15 cellular contexts compared by ENCODE assay signal in the genomic region with DNA sequence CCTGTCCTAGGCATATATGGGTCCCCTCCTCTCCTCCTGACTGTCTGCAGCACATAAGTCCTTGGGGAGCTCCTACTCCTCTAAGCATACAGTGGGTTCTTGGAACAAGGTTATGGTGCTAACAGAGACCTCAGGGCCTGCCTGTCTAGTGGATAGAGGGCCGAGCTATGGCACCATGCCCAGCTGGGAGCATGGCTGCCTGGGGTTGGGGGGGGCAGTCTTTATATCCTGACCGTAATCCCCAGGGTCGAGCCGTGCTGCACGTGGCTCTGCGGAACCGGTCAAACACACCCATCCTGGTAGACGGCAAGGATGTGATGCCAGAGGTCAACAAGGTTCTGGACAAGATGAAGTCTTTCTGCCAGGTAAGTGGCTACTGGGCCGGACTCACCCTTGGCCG. TPM values are rescaled to one million over a fixed set of nuclear protein-coding genes. Genes with fewer than 3 reads are reported as not detected.
A peak's percentile ranks its signal among the peaks of the same experiment; 100 is the strongest.
DNase-seq lines count a peak whose midpoint lies in the region; ATAC-seq and TF ChIP-seq lines count a peak whose summit lies in the region.
"Had no signal": no experiment of that assay in that cellular context is flagged by ENCODE, and none has a peak within 500 bp of the region (broad histone marks: within the 10 kb centered on the region; RNA-seq: fewer than 3 reads in every experiment).

No MANE protein-coding gene starts in this region.

- H3K9me3 ChIP-seq in Loucy (ENCODE audit: insufficient read depth, low read depth, low read length): no peaks in the 10 kb centered on the region
- H3K9me3 ChIP-seq: heart left ventricle had no signal

- H3K27ac Mint-ChIP-seq in natural killer cell treated with Interleukin-12 subunit alpha and Interleukin-12 subunit beta and Interleukin-15 and Interleukin-18, amount 100 ng/mL, for 72 hours: peak overlapping the region in 1 of 2 donors; percentile 31
- peak overlapping the region in 1 of 2 donors; percentile 49 for H3K27ac Mint-ChIP-seq in natural killer cell
- H3K27ac Mint-ChIP-seq in activated naive CD8-positive, alpha-beta T cell treated with anti-CD3 and anti-CD28 coated beads, Interleukin-2, amount 50 U/mL, for 24 hours: peak overlapping the region; percentile 45
- peak overlapping the region; percentile 98 for H3K27ac Mint-ChIP-seq in stimulated activated effector memory CD8-positive, alpha-beta T cell treated with anti-CD3 and anti-CD28 coated beads, Interleukin-12 subunit alpha, Interleukin-12 subunit beta, amount 100 ng/mL, for 72 hours

- DNase-seq in natural killer cell treated with Interleukin-12 subunit alpha and Interleukin-12 subunit beta and Interleukin-15 and Interleukin-18, amount 100 ng/mL, for 72 hours (ENCODE audit: low spot score): no peak
- no peak for DNase-seq in natural killer cell
- no peak for DNase-seq in activated naive CD8-positive, alpha-beta T cell treated with anti-CD3 and anti-CD28 coated beads, Interleukin-2, amount 50 U/mL, for 24 hours
- no peak for DNase-seq in stimulated activated effector memory CD8-positive, alpha-beta T cell treated with anti-CD3 and anti-CD28 coated beads, Interleukin-12 subunit alpha, Interleukin-12 subunit beta, amount 100 ng/mL, for 72 hours (ENCODE audit: low spot score in 2 of 2)
- DNase-seq in DMS79 (lab: John Stamatoyannopoulos, UW): no peak
- no peak for DNase-seq in amniotic stem cell (lab: John Stamatoyannopoulos, UW)
- DNase-seq in NCI-H2029 (lab: John Stamatoyannopoulos, UW): no peak
- DNase-seq: activated CD4-positive, alpha-beta T cell treated with anti-CD3 and anti-CD28 coated beads, Interleukin-2, amount 10 ng/mL, durations not matched to agents 7 days and 5 days; left ventricle myocardium superior; midbrain; NCI-H187; NCI-H748 treated with DMSO at 0.1 percent for 48 hours; stimulated activated CD8-positive, alpha-beta memory T cell treated with anti-CD3 and anti-CD28 coated beads, Interleukin-4, amount 100 ng/mL, for 48 hours had no signal

- no peaks in the 10 kb centered on the region for H3K9me2 ChIP-seq in Loucy (replicated peaks; ENCODE audit: low read depth, low read length)

- H3K36me3 Mint-ChIP-seq in natural killer cell treated with Interleukin-12 subunit alpha and Interleukin-12 subunit beta and Interleukin-15 and Interleukin-18, amount 100 ng/mL, for 72 hours: peaks cover 17% of the 10 kb centered on the region
- H3K36me3 Mint-ChIP-seq in natural killer cell: no peaks in the 10 kb centered on the region
- peaks cover 54% of the 10 kb centered on the region for H3K36me3 Mint-ChIP-seq in activated naive CD8-positive, alpha-beta T cell treated with anti-CD3 and anti-CD28 coated beads, Interleukin-2, amount 50 U/mL, for 24 hours (ENCODE audit: low read depth)
- peaks cover 11% of the 10 kb centered on the region for H3K36me3 Mint-ChIP-seq in stimulated activated effector memory CD8-positive, alpha-beta T cell treated with anti-CD3 and anti-CD28 coated beads, Interleukin-12 subunit alpha, Interleukin-12 subunit beta, amount 100 ng/mL, for 72 hours

- peaks cover 46% of the 10 kb centered on the region for H4K20me1 ChIP-seq in Loucy (ENCODE audit: insufficient read depth, low read length, poor library complexity, severe bottlenecking)

- no peak for TF ChIP-seq CTCF in natural killer cell (IDR thresholded peaks at IDR 0.05)
- no peak for TF ChIP-seq CTCF in Loucy (conservative IDR thresholded peaks at IDR 0.05; ENCODE audit: low read length)

- H3K4me2 ChIP-seq in Loucy (ENCODE audit: low read depth, low read length, poor library complexity, severe bottlenecking): peak overlapping the region; percentile 90

- no peaks in the 10 kb centered on the region for H3K9me3 Mint-ChIP-seq in natural killer cell treated with Interleukin-12 subunit alpha and Interleukin-12 subunit beta and Interleukin-15 and Interleukin-18, amount 100 ng/mL, for 72 hours
- H3K9me3 Mint-ChIP-seq in natural killer cell: no peaks in the 10 kb centered on the region
- H3K9me3 Mint-ChIP-seq in activated naive CD8-positive, alpha-beta T cell treated with anti-CD3 and anti-CD28 coated beads, Interleukin-2, amount 50 U/mL, for 24 hours: no peaks in the 10 kb centered on the region
- no peaks in the 10 kb centered on the region for H3K9me3 Mint-ChIP-seq in stimulated activated effector memory CD8-positive, alpha-beta T cell treated with anti-CD3 and anti-CD28 coated beads, Interleukin-12 subunit alpha, Interleukin-12 subunit beta, amount 100 ng/mL, for 72 hours
- H3K9me3 Mint-ChIP-seq: activated CD4-positive, alpha-beta T cell treated with anti-CD3 and anti-CD28 coated beads, Interleukin-2, amount 10 ng/mL, durations not matched to agents 7 days and 5 days had no signal

- H3F3A ChIP-seq in Loucy (ENCODE audit: low read depth): no peaks in the 10 kb centered on the region

- ATAC-seq in natural killer cell treated with Interleukin-12 subunit alpha and Interleukin-12 subunit beta and Interleukin-15 and Interleukin-18, amount 100 ng/mL, for 72 hours: no peak
- no peak for ATAC-seq in natural killer cell
- ATAC-seq in activated naive CD8-positive, alpha-beta T cell treated with anti-CD3 and anti-CD28 coated beads, Interleukin-2, amount 50 U/mL, for 24 hours: no peak
- ATAC-seq in stimulated activated effector memory CD8-positive, alpha-beta T cell treated with anti-CD3 and anti-CD28 coated beads, Interleukin-12 subunit alpha, Interleukin-12 subunit beta, amount 100 ng/mL, for 72 hours: no peak
- ATAC-seq: left ventricle myocardium superior had no signal

- peak overlapping the region; percentile 98 for H3K4me3 ChIP-seq in Loucy (ENCODE audit: low read length, poor library complexity, severe bottlenecking)

- peak overlapping the region; percentile 40 for H3K4me3 Mint-ChIP-seq in natural killer cell treated with Interleukin-12 subunit alpha and Interleukin-12 subunit beta and Interleukin-15 and Interleukin-18, amount 100 ng/mL, for 72 hours
- no peak overlapping the region for H3K4me3 Mint-ChIP-seq in natural killer cell
- peak overlapping the region; percentile 30 for H3K4me3 Mint-ChIP-seq in activated naive CD8-positive, alpha-beta T cell treated with anti-CD3 and anti-CD28 coated beads, Interleukin-2, amount 50 U/mL, for 24 hours
- peak overlapping the region; percentile 98 for H3K4me3 Mint-ChIP-seq in stimulated activated effector memory CD8-positive, alpha-beta T cell treated with anti-CD3 and anti-CD28 coated beads, Interleukin-12 subunit alpha, Interleukin-12 subunit beta, amount 100 ng/mL, for 72 hours

- H3K4me1 Mint-ChIP-seq in natural killer cell treated with Interleukin-12 subunit alpha and Interleukin-12 subunit beta and Interleukin-15 and Interleukin-18, amount 100 ng/mL, for 72 hours (ENCODE audit: low read depth in 2 of 2): peaks cover 27 to 35% of the 10 kb centered on the region in 2 donors
- H3K4me1 Mint-ChIP-seq in natural killer cell: peaks cover 26 to 39% of the 10 kb centered on the region in 2 donors
- H3K4me1 Mint-ChIP-seq in activated naive CD8-positive, alpha-beta T cell treated with anti-CD3 and anti-CD28 coated beads, Interleukin-2, amount 50 U/mL, for 24 hours: peaks cover 49% of the 10 kb centered on the region
- peaks cover 69% of the 10 kb centered on the region for H3K4me1 Mint-ChIP-seq in stimulated activated effector memory CD8-positive, alpha-beta T cell treated with anti-CD3 and anti-CD28 coated beads, Interleukin-12 subunit alpha, Interleukin-12 subunit beta, amount 100 ng/mL, for 72 hours

- peaks cover 72% of the 10 kb centered on the region for H3K79me2 ChIP-seq in Loucy (ENCODE audit: insufficient read depth, low read length)

- no peaks in the 10 kb centered on the region for H3K27me3 ChIP-seq in Loucy (ENCODE audit: insufficient read depth, low read length, poor library complexity, severe bottlenecking)
- H3K27me3 ChIP-seq: heart left ventricle had no signal

- H3K9ac ChIP-seq in Loucy (ENCODE audit: low read depth, low read length, poor library complexity, severe bottlenecking): peak overlapping the region; percentile 49

- H2AFZ ChIP-seq in Loucy (ENCODE audit: low read length): no peak overlapping the region

- intact Hi-C loops in natural killer cell (cut with micrococcal nuclease): no loop called here

- H3K36me3 ChIP-seq in Loucy (ENCODE audit: insufficient read depth, low read length): peaks cover 38% of the 10 kb centered on the region; the same call in 1 of the 2 replicates

- no peaks in the 10 kb centered on the region for H3K27me3 Mint-ChIP-seq in natural killer cell treated with Interleukin-12 subunit alpha and Interleukin-12 subunit beta and Interleukin-15 and Interleukin-18, amount 100 ng/mL, for 72 hours
- no peaks in the 10 kb centered on the region for H3K27me3 Mint-ChIP-seq in natural killer cell (ENCODE audit: low read depth in 2 of 2)
- no peaks in the 10 kb centered on the region for H3K27me3 Mint-ChIP-seq in activated naive CD8-positive, alpha-beta T cell treated with anti-CD3 and anti-CD28 coated beads, Interleukin-2, amount 50 U/mL, for 24 hours
- H3K27me3 Mint-ChIP-seq: activated CD4-positive, alpha-beta T cell treated with anti-CD3 and anti-CD28 coated beads, Interleukin-2, amount 10 ng/mL, durations not matched to agents 7 days and 5 days had no signal

- peaks cover 43% of the 10 kb centered on the region for H3K4me1 ChIP-seq in Loucy (ENCODE audit: insufficient read depth, low read length, poor library complexity, severe bottlenecking)

RNA-seq across cellular contexts. Expression of a gene that starts 3.3 kb away (rescaled TPM):
- 100 to 1,000 TPM; 394 to 516 TPM for total RNA-seq in natural killer cell treated with Interleukin-12 subunit alpha and Interleukin-12 subunit beta and Interleukin-15 and Interleukin-18, amount 100 ng/mL, for 72 hours
- total RNA-seq in natural killer cell: 100 to 1,000 TPM in 2 of 3 donors, 10 to 100 TPM in 1; 98.5 to 132 (median 104) TPM

RNA-seq across cellular contexts. Expression of a gene that starts 35.9 kb away (rescaled TPM):
- 10 to 100 TPM; 18.2 to 28.4 TPM for total RNA-seq in natural killer cell treated with Interleukin-12 subunit alpha and Interleukin-12 subunit beta and Interleukin-15 and Interleukin-18, amount 100 ng/mL, for 72 hours
- total RNA-seq in natural killer cell: 1 to 10 TPM; 4.7 to 8.6 (median 5.6) TPM

RNA-seq across cellular contexts. Expression of a gene that starts 59.8 kb away (rescaled TPM):
- total RNA-seq in natural killer cell treated with Interleukin-12 subunit alpha and Interleukin-12 subunit beta and Interleukin-15 and Interleukin-18, amount 100 ng/mL, for 72 hours: 100 to 1,000 TPM; 121 to 180 TPM
- total RNA-seq in natural killer cell: 10 to 100 TPM; 60.5 to 74.1 (median 68.7) TPM
